In genomic region chr19:43489979-43490599, GRCh38 we compare ENCODE assay signal across 18 cellular contexts. TPM values are rescaled to one million over a fixed set of nuclear protein-coding genes. Genes with fewer than 3 reads are reported as not detected.
"Had no signal": no experiment of that assay in that cellular context is flagged by ENCODE, and none has a peak within 500 bp of the region (broad histone marks: within the 10 kb centered on the region; RNA-seq: fewer than 3 reads in every experiment).

No MANE protein-coding gene starts in this region.

- H3K27ac ChIP-seq: adrenal gland, breast epithelium, gastrocnemius medialis, left lung, parathyroid adenoma, sigmoid colon, thyroid gland had no signal

- H3K4me1 Mint-ChIP-seq: natural killer cell had no signal

- ATAC-seq: activated CD4-positive, CD25-positive, alpha-beta regulatory T cell treated with anti-CD3 and anti-CD28 coated beads, Interleukin-2, amount 50 U/mL, for 24 hours; esophagus mucosa; gastrocnemius medialis; left lung; natural killer cell had no signal

- H3K27ac Mint-ChIP-seq: natural killer cell had no signal

- H3K27me3 Mint-ChIP-seq: stimulated activated naive B cell treated with anti-CD40 and anti-IgM and Interleukin-4, amounts not matched to agents 10 μg/mL and 1 μg/mL and 100 μg/mL, for 72 hours had no signal

- H3K4me3 ChIP-seq: adrenal gland, breast epithelium, gastrocnemius medialis, left lung, sigmoid colon, thyroid gland had no signal

- H3K9me3 ChIP-seq: adrenal gland, breast epithelium, gastrocnemius medialis, left lung, sigmoid colon, thyroid gland had no signal

- H3K27me3 ChIP-seq: adrenal gland, breast epithelium, gastrocnemius medialis, left lung, sigmoid colon, thyroid gland had no signal

- DNase-seq: activated effector memory CD4-positive, alpha-beta T cell treated with anti-CD3 and anti-CD28 coated beads, Interleukin-2, amount 50 U/mL, for 16 hours; activated naive CD4-positive, alpha-beta T cell treated with anti-CD3 and anti-CD28 coated beads, Interleukin-2, amount 50 U/mL, for 16 hours; adrenal gland; cerebellar nuclear complex; cortex of kidney; effector CD4-positive, alpha-beta T cell; gastrocnemius medialis; head of caudate nucleus; left lung; mammary epithelial cell; natural killer cell; sigmoid colon; thyroid gland had no signal

- H3K9me3 Mint-ChIP-seq: natural killer cell; stimulated activated naive B cell treated with anti-CD40 and anti-IgM and Interleukin-4, amounts not matched to agents 10 μg/mL and 1 μg/mL and 100 μg/mL, for 72 hours had no signal

- H3K36me3 Mint-ChIP-seq: natural killer cell had no signal

- H3K36me3 ChIP-seq: breast epithelium, gastrocnemius medialis, thyroid gland had no signal

- H3K4me1 ChIP-seq: breast epithelium, gastrocnemius medialis, parathyroid adenoma, sigmoid colon, thyroid gland had no signal

- H3K4me3 Mint-ChIP-seq: natural killer cell; stimulated activated naive B cell treated with anti-CD40 and anti-IgM and Interleukin-4, amounts not matched to agents 10 μg/mL and 1 μg/mL and 100 μg/mL, for 72 hours had no signal

RNA-seq across cellular contexts. Expression of gene LYPD3, which starts 24.7 kb away (rescaled TPM):
- total RNA-seq: gastrocnemius medialis had no signal

RNA-seq across cellular contexts. Expression of gene ZNF575, which starts 42.9 kb away (rescaled TPM):
- total RNA-seq: gastrocnemius medialis had no signal
